In the genomic region with DNA sequence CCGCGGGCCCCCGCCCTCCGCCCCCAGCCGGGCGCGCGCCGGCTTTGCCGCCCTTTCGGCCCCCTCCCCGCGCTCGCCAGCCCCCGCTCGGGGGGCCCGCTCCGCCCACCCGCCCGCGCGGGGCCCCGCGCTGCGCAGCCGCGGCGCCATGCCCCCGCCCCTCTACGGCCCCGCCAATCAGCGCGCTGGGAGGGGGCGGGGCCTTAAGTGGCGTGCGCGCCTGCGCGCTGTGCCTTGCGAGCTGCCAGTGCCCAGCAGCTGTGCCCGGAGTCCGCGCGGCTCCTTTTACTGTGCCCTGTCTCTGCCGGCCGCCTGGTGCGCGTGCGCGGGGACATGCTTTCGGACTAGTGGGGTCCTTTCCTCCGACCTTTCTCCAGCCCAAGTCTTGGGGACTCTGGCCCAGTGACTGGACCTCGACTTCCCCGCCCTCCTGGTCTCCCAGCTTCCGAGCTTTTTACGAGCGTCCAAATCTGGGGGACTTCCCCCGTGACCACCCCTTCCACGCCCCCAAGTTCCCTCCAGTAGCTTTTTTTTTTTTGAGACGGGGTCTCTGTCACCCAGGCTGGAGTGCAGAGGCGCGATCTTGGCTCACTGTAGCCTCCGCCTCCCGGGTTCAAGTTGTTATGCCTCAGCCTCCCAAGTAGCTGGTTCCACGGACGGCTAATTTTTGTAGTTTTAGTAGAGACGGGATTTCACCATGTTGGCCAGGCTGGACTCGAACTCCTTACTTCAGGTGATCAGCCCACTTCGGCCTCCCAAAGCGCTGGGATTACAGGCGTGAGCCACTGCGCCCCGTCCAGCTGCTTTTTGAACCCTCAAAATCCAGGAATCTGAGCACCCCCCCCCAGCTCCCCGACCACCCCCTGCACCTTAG, we compare ENCODE assay signal across 8 cellular contexts. TPM values are rescaled to one million over a fixed set of nuclear protein-coding genes. Genes with fewer than 3 reads are reported as not detected.
DNase-seq lines count a peak whose midpoint lies in the region; ATAC-seq and TF ChIP-seq lines count a peak whose summit lies in the region.

A gene with protein sequence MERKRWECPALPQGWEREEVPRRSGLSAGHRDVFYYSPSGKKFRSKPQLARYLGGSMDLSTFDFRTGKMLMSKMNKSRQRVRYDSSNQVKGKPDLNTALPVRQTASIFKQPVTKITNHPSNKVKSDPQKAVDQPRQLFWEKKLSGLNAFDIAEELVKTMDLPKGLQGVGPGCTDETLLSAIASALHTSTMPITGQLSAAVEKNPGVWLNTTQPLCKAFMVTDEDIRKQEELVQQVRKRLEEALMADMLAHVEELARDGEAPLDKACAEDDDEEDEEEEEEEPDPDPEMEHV (minus strand): TSS at position 111 of the 874 bp plus-strand sequence. CDS start 234 bp downstream, outside the sequence.

- H3K36me3 ChIP-seq in colonic mucosa, result peaks cover 5% of the 10 kb centered on the region

- ATAC-seq in HG03439 (IDR thresholded peaks at IDR 0.05; ENCODE audit: unreplicated experiment), result peak; percentile 59

- DNase-seq in AG20443 (ENCODE audit: low spot score), result peak; percentile 99
- peak; percentile 81 for DNase-seq in NCI-H510A treated with DMSO at 0.1 percent for 48 hours (lab: John Stamatoyannopoulos, UW)
- peak; percentile 85 to 86 for DNase-seq in activated CD4-positive, alpha-beta T cell treated with anti-CD3 and anti-CD28 coated beads for 4 hours
- peak; percentile 93 for DNase-seq in colonic mucosa
- peak; percentile 98 for DNase-seq in left kidney (ENCODE audit: low read depth, low spot score)
- DNase-seq in stimulated activated CD4-positive, alpha-beta T cell treated with anti-CD3 and anti-CD28 coated beads, Interleukin-1b, Interleukin-23, amount 100 ng/mL, for 48 hours, result peak; percentile 86

- peak within 1 kb of the TSS; percentile 78 for H3K4me3 ChIP-seq in colonic mucosa

- H3K4me1 ChIP-seq in colonic mucosa, result peaks cover 10% of the 10 kb centered on the region

- H3K27ac ChIP-seq in colonic mucosa, result peak within 1 kb of the TSS; percentile 74

- H3K27me3 ChIP-seq in colonic mucosa, result no peaks in the 10 kb centered on the region

- peak within 1 kb of the TSS; percentile 96 to 99 for H3K9ac ChIP-seq in colonic mucosa (ENCODE audit: low read depth in 2 of 2, low read length in 2 of 2)

- peak; percentile 62 for TF ChIP-seq POLR2A in GM19193 (IDR thresholded peaks at IDR 0.05; ENCODE audit: extremely low read depth, insufficient read depth, insufficient read length)

- no peaks in the 10 kb centered on the region for H3K9me3 ChIP-seq in colonic mucosa

- no peak for TF ChIP-seq CTCF in colonic mucosa (IDR thresholded peaks at IDR 0.05)

- intact Hi-C loops in colonic mucosa (cut with DNase I), result no loop called here

RNA-seq across cellular contexts. Expression of the gene that starts here (rescaled TPM):
- total RNA-seq in colonic mucosa, result 100 to 1,000 TPM in 1 of 2 donors, 10 to 100 TPM in 1; 44.9 to 109 TPM

Comparison
In these comparisons a context has a peak if more than half of its experiments do, and no peak if none do; other contexts are left out.
1. Peak in every context shown above with its lines: DNase-seq, ATAC-seq, H3K4me3 ChIP-seq and H3K27ac ChIP-seq.